In the genomic region with DNA sequence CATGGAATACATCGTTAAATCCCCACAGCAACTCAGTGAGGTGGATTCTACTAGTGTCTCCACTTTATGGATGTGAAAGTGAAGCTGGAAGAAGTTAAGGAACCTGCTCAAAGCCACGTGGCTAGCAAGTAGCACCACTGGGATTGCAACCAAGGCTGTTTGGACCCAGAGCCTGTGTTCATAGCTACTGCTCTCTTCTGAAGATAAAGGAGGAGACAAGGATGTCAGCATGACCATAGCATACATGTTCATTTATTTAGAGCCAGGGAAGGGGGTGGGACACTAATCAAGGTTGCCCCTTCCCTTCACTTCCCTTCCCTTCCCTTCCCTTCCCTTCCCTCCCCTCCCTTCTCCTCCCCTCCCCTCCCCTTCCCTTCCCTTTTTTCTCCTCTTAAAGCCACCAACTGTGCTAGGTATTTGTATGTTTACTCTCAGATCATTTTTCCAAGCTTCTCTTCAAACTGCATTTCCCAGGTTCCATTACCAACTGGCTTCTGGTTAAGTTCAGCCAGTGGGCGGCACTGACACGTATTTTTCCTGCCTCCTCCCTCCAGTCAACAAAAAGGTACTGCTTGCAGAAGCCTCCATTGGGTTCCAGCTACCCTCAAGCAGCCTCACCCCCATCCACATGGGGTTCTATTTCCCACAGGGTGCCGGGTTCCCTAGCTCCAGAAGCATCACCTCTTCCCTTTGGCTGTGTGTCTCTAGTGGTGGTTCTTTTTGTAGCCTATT, we compare ENCODE assay signal across 9 cellular contexts.
DNase-seq lines count a peak whose midpoint lies in the region; ATAC-seq and TF ChIP-seq lines count a peak whose summit lies in the region.
"Had no signal": no experiment of that assay in that cellular context is flagged by ENCODE, and none has a peak within 500 bp of the region (broad histone marks: within the 10 kb centered on the region; RNA-seq: fewer than 3 reads in every experiment).

No MANE protein-coding gene starts in this region.

- H3K4me1 Mint-ChIP-seq in central memory CD8-positive, alpha-beta T cell, result peaks cover 36% of the 10 kb centered on the region

- H3K4me2 ChIP-seq in DOHH2 (ENCODE audit: low read length) (peak overlapping the region; percentile 91), parathyroid adenoma (ENCODE audit: low read length) (no peak overlapping the region)

- DNase-seq in MV-4-11 (lab: John Stamatoyannopoulos, UW), result peak; percentile 80
- no peak for DNase-seq in central memory CD8-positive, alpha-beta T cell (ENCODE audit: low spot score in 2 of 2)
- no peak for DNase-seq in NCI-H226
- DNase-seq in NCI-H526 treated with DMSO at 0.1 percent for 48 hours (lab: John Stamatoyannopoulos, UW), result no peak
- no peak for DNase-seq in NK-92 (lab: John Stamatoyannopoulos, UW; ENCODE audit: unreplicated experiment)
- DNase-seq: NCI-H2227 treated with DMSO at 0.1 percent for 48 hours had no signal

- TF ChIP-seq CTCF in DOHH2 (IDR thresholded peaks at IDR 0.05; ENCODE audit: low read depth, low read length, poor library complexity, severe bottlenecking) (no peak), parathyroid adenoma (IDR thresholded peaks at IDR 0.05) (no peak)

- peak overlapping the region; percentile 62 for H3K4me3 Mint-ChIP-seq in central memory CD8-positive, alpha-beta T cell

- peak overlapping the region; percentile 72 for H3K4me3 ChIP-seq in DOHH2 (ENCODE audit: low read length)
- H3K4me3 ChIP-seq in parathyroid adenoma (ENCODE audit: low read depth, low read length), result no peak overlapping the region

- ATAC-seq in central memory CD8-positive, alpha-beta T cell (replicated peaks; ENCODE audit: extremely low read depth, poor library complexity, severe bottlenecking), result no peak
- ATAC-seq in GM21619 (IDR thresholded peaks at IDR 0.05; ENCODE audit: unreplicated experiment), result no peak

- H3K9ac ChIP-seq in parathyroid adenoma, result no peak overlapping the region

- no peaks in the 10 kb centered on the region for H3K79me2 ChIP-seq in DOHH2 (ENCODE audit: control insufficient read depth, low read length)
- no peaks in the 10 kb centered on the region for H3K79me2 ChIP-seq in parathyroid adenoma

- peaks cover 41% of the 10 kb centered on the region for H3F3A ChIP-seq in DOHH2 (ENCODE audit: control insufficient read depth, insufficient read depth)

- H3K27ac ChIP-seq in DOHH2 (ENCODE audit: low read depth, low read length) (peak overlapping the region; percentile 99), parathyroid adenoma (peak overlapping the region; percentile 2)

- H3K9me3 Mint-ChIP-seq in central memory CD8-positive, alpha-beta T cell, result no peaks in the 10 kb centered on the region

- no peaks in the 10 kb centered on the region for H3K27me3 ChIP-seq in DOHH2 (ENCODE audit: control insufficient read depth, low read length)
- no peaks in the 10 kb centered on the region for H3K27me3 ChIP-seq in parathyroid adenoma (ENCODE audit: control insufficient read depth, insufficient read depth, low read length)

- peak overlapping the region; percentile 94 for H3K27ac Mint-ChIP-seq in central memory CD8-positive, alpha-beta T cell (ENCODE audit: low read depth)

- H3K9me2 ChIP-seq in DOHH2 (replicated peaks; ENCODE audit: control insufficient read depth, low read length), result no peaks in the 10 kb centered on the region

- no peaks in the 10 kb centered on the region for H4K20me1 ChIP-seq in DOHH2 (ENCODE audit: control insufficient read depth, insufficient read depth, low read depth, low read length)

- H3K36me3 Mint-ChIP-seq in central memory CD8-positive, alpha-beta T cell (ENCODE audit: insufficient read depth), result peaks cover 2% of the 10 kb centered on the region

- H3K4me1 ChIP-seq in DOHH2 (ENCODE audit: control insufficient read depth, low read length) (peaks cover 94% of the 10 kb centered on the region), parathyroid adenoma (peaks cover 16% of the 10 kb centered on the region)

- H2AFZ ChIP-seq in parathyroid adenoma, result peak overlapping the region; percentile 33

- H3K36me3 ChIP-seq in DOHH2 (ENCODE audit: control insufficient read depth, low read length) (no peaks in the 10 kb centered on the region), parathyroid adenoma (ENCODE audit: control insufficient read depth, insufficient read depth, low read length) (no peaks in the 10 kb centered on the region)

- H3K9me3 ChIP-seq in DOHH2 (ENCODE audit: control insufficient read depth, insufficient read depth, low read length) (no peaks in the 10 kb centered on the region), parathyroid adenoma (ENCODE audit: control insufficient read depth, low read length) (no peaks in the 10 kb centered on the region)

- H3K27me3 Mint-ChIP-seq in central memory CD8-positive, alpha-beta T cell, result no peaks in the 10 kb centered on the region
